8 cellular contexts compared by ENCODE assay signal in genomic region chr11:133821776-133822175, GRCh38. TPM values are rescaled to one million over a fixed set of nuclear protein-coding genes. Genes with fewer than 3 reads are reported as not detected.
DNase-seq lines count a peak whose midpoint lies in the region; ATAC-seq and TF ChIP-seq lines count a peak whose summit lies in the region.

No MANE protein-coding gene starts in this region.

- no peak overlapping the region for H3K4me2 ChIP-seq in mesenchymal stem cell (ENCODE audit: low read length, poor library complexity, severe bottlenecking)

- no peaks in the 10 kb centered on the region for H3K4me1 ChIP-seq in mesenchymal stem cell (ENCODE audit: control insufficient read depth, insufficient read depth, low read depth, low read length)

- H3K9ac ChIP-seq in mesenchymal stem cell (ENCODE audit: low read length) = no peak overlapping the region

- H4K91ac ChIP-seq in mesenchymal stem cell (ENCODE audit: low read length) = no peak overlapping the region

- H3K9me3 ChIP-seq in mesenchymal stem cell (ENCODE audit: control insufficient read depth, low read length) = no peaks in the 10 kb centered on the region

- H2BK12ac ChIP-seq in mesenchymal stem cell (ENCODE audit: low read length in 2 of 2) = no peak overlapping the region

- H3K4me3 ChIP-seq in astrocyte of the spinal cord (ENCODE audit: low read depth, low read length) = no peak overlapping the region
- H3K4me3 ChIP-seq in kidney epithelial cell (ENCODE audit: low read depth, low read length) = no peak overlapping the region
- no peak overlapping the region for H3K4me3 ChIP-seq in mesenchymal stem cell (ENCODE audit: insufficient read depth in 1 of 2, low read depth in 1 of 2, low read length in 2 of 2)

- peak; percentile 51 to 53 for DNase-seq in activated T-cell treated with anti-CD3 and anti-CD28 coated beads, Interleukin-2, amount 50 U/mL, for 48 hours
- DNase-seq in activated T-cell treated with anti-CD3 and anti-CD28 coated beads for 4 hours (no peak), NCI-H2196 (lab: John Stamatoyannopoulos, UW; ENCODE audit: unreplicated experiment) (peak; percentile 57), astrocyte of the spinal cord (ENCODE audit: low read depth, low spot score) (no peak), kidney epithelial cell (ENCODE audit: low read depth) (no peak), mesenchymal stem cell (no peak), NCI-H510A (lab: John Stamatoyannopoulos, UW) (no peak)

- no peak overlapping the region for H2AFZ ChIP-seq in mesenchymal stem cell (ENCODE audit: low read depth, low read length)

- no peak overlapping the region for H3K14ac ChIP-seq in mesenchymal stem cell (ENCODE audit: low read length in 2 of 2)

- no peak overlapping the region for H3K18ac ChIP-seq in mesenchymal stem cell (ENCODE audit: low read depth in 1 of 2, low read length in 2 of 2)

- no peak overlapping the region for H2BK120ac ChIP-seq in mesenchymal stem cell (ENCODE audit: low read depth, low read length)

- no peaks in the 10 kb centered on the region for H3K36me3 ChIP-seq in kidney epithelial cell (ENCODE audit: control insufficient read depth, insufficient read depth, low read length)
- no peaks in the 10 kb centered on the region for H3K36me3 ChIP-seq in mesenchymal stem cell (ENCODE audit: control insufficient read depth in 1 of 2, insufficient read depth in 2 of 2, low read depth in 1 of 2, low read length in 2 of 2)

- no peak overlapping the region for H3K27ac ChIP-seq in mesenchymal stem cell (ENCODE audit: low read length, poor library complexity, severe bottlenecking)

- TF ChIP-seq CTCF in astrocyte of the spinal cord (IDR thresholded peaks at IDR 0.05; ENCODE audit: low read depth, low read length) (peak; percentile 36), kidney epithelial cell (IDR thresholded peaks at IDR 0.05; ENCODE audit: insufficient read depth, low read length, poor library complexity, severe bottlenecking) (peak; percentile 51)

- no peak overlapping the region for H2AK5ac ChIP-seq in mesenchymal stem cell (ENCODE audit: low read length, severe bottlenecking)

- H2BK5ac ChIP-seq in mesenchymal stem cell (ENCODE audit: low read depth, low read length, poor library complexity, severe bottlenecking) = no peak overlapping the region

- H3K4ac ChIP-seq in mesenchymal stem cell (ENCODE audit: low read depth in 1 of 2, low read length in 2 of 2) = no peak overlapping the region

- ATAC-seq in HG02610 (IDR thresholded peaks at IDR 0.05; ENCODE audit: unreplicated experiment) = peak; percentile 60

- H3K27me3 ChIP-seq in kidney epithelial cell (ENCODE audit: control insufficient read depth, insufficient read depth, low read length) (no peaks in the 10 kb centered on the region), mesenchymal stem cell (ENCODE audit: control insufficient read depth in 1 of 2, insufficient read depth in 1 of 2, low read length in 2 of 2) (peaks cover 0 to 20% of the 10 kb centered on the region in 2 experiments)

- in situ Hi-C loops in astrocyte of the spinal cord (cut with HindIII; ENCODE audit: low sequenced_read_pairs) = no loop called here

- no peaks in the 10 kb centered on the region for H3K79me1 ChIP-seq in mesenchymal stem cell (replicated peaks; ENCODE audit: low read length, poor library complexity, severe bottlenecking)

- no peak overlapping the region for H2BK15ac ChIP-seq in mesenchymal stem cell (ENCODE audit: low read depth, poor library complexity, severe bottlenecking)

- H3K23ac ChIP-seq in mesenchymal stem cell (ENCODE audit: low read length in 2 of 2) = no peak overlapping the region

- WGBS in mesenchymal stem cell = 34% methylated on average over 8 of the region's 8 CpGs

- no peak overlapping the region for H4K8ac ChIP-seq in mesenchymal stem cell (ENCODE audit: low read length)

RNA-seq across cellular contexts. Expression of gene SPATA19, which starts 23.5 kb away (rescaled TPM):
- not detected in 2 replicates for total RNA-seq in kidney epithelial cell
- polyA plus RNA-seq in mesenchymal stem cell (2013, experiment 1 of 2) = not detected
- polyA plus RNA-seq in mesenchymal stem cell (2013, experiment 2 of 2) = not detected

Comparison
In these comparisons a context has a peak if more than half of its experiments do, and no peak if none do; other contexts are left out.
1. DNase-seq: peak in activated T-cell treated with anti-CD3 and anti-CD28 coated beads, Interleukin-2, amount 50 U/mL, for 48 hours (2 of 2) and NCI-H2196 (single experiment); none in activated T-cell treated with anti-CD3 and anti-CD28 coated beads for 4 hours (single experiment), astrocyte of the spinal cord (single experiment), kidney epithelial cell (single experiment), mesenchymal stem cell (single experiment) and NCI-H510A (single experiment).